1 cellular context compared by ENCODE assay signal in genomic region chr10:88598060-88598459, GRCh38.
TF ChIP-seq lines count a peak whose summit lies in the region.

No MANE protein-coding gene starts in this region.

TF ChIP-seq in GM12878, 131 proteins besides CTCF, POLR2A, EP300 and RAD21 (continued from another document):
- 0 out of 4 replicates have a peak, but pooled peaks of 1 of the 2 experiments have one; percentile 31 for TF ChIP-seq ETV6 (conservative IDR thresholded peaks at IDR 0.05 in 1 of 2, IDR thresholded peaks at IDR 0.05 in 1 of 2; ENCODE audit: borderline replicate concordance in 1 of 2, low read depth in 1 of 2)
- TF ChIP-seq IKZF2 (IDR thresholded peaks at IDR 0.05): peak; percentile 19 to 52; a peak in 2 of 4 replicates
- TF ChIP-seq PAX5 (IDR thresholded peaks at IDR 0.05; ENCODE audit: borderline replicate concordance, low read depth, low read length): no peak
- peak; percentile 94 for TF ChIP-seq PKNOX1 (IDR thresholded peaks at IDR 0.05)
- TF ChIP-seq ATF2 (IDR thresholded peaks at IDR 0.05; ENCODE audit: low read length): peak; percentile 42; the same call in 1 of the 2 replicates
- TF ChIP-seq EED (IDR thresholded peaks at IDR 0.05; ENCODE audit: low read depth): 0 out of 2 replicates have a peak, but pooled peaks have one; percentile 22
